ENCODE assay signal across 9 cellular contexts in genomic region chr6:31857774-31858173, GRCh38. TPM values are rescaled to one million over a fixed set of nuclear protein-coding genes. Genes with fewer than 3 reads are reported as not detected.
DNase-seq lines count a peak whose midpoint lies in the region; ATAC-seq, FAIRE-seq and TF ChIP-seq lines count a peak whose summit lies in the region.
"Not testable (repeated sequence)": the region's sequence is repeated elsewhere in the genome, so short reads cannot be mapped to it uniquely, and the experiment has no call there.
"Had no signal": no experiment of that assay in that cellular context is flagged by ENCODE, and none has a peak within 500 bp of the region (broad histone marks: within the 10 kb centered on the region; RNA-seq: fewer than 3 reads in every experiment).

No MANE protein-coding gene starts in this region.

- TF ChIP-seq CTCF in RWPE1 (conservative IDR thresholded peaks at IDR 0.05; ENCODE audit: low read depth); activated CD8-positive, alpha-beta T cell treated with anti-CD3 and anti-CD28 coated beads for 36 hours (IDR thresholded peaks at IDR 0.05); astrocyte (IDR thresholded peaks at IDR 0.05; ENCODE audit: insufficient read depth, low read depth, low read length); natural killer cell (IDR thresholded peaks at IDR 0.05); neural crest cell (conservative IDR thresholded peaks at IDR 0.05); thyroid gland (IDR thresholded peaks at IDR 0.05): not testable (repeated sequence)

- H3K27ac Mint-ChIP-seq in activated CD8-positive, alpha-beta T cell treated with anti-CD3 and anti-CD28 coated beads for 36 hours = peak overlapping the region; percentile 2
- H3K27ac Mint-ChIP-seq in astrocyte (ENCODE audit: unreplicated experiment); neural crest cell (ENCODE audit: unreplicated experiment): not testable (repeated sequence)
- H3K27ac Mint-ChIP-seq in central memory CD8-positive, alpha-beta T cell (ENCODE audit: low read depth) = peak overlapping the region; percentile 44
- H3K27ac Mint-ChIP-seq in natural killer cell = peak overlapping the region in 1 of 2 donors; percentile 16

- not testable (repeated sequence) for H3K27me3 Mint-ChIP-seq in activated CD8-positive, alpha-beta T cell treated with anti-CD3 and anti-CD28 coated beads for 36 hours; astrocyte (ENCODE audit: low read depth, unreplicated experiment); central memory CD8-positive, alpha-beta T cell; natural killer cell (ENCODE audit: low read depth in 2 of 2); neural crest cell (ENCODE audit: low read depth)

- not testable (repeated sequence) for H3K4me1 Mint-ChIP-seq in activated CD8-positive, alpha-beta T cell treated with anti-CD3 and anti-CD28 coated beads for 36 hours (ENCODE audit: low read depth); astrocyte (ENCODE audit: low read depth, unreplicated experiment)
- peaks cover 17% of the 10 kb centered on the region for H3K4me1 Mint-ChIP-seq in central memory CD8-positive, alpha-beta T cell
- peaks cover 16 to 17% of the 10 kb centered on the region in 2 donors for H3K4me1 Mint-ChIP-seq in natural killer cell
- H3K4me1 Mint-ChIP-seq in neural crest cell = peaks cover 12% of the 10 kb centered on the region

- ATAC-seq in activated CD8-positive, alpha-beta T cell treated with anti-CD3 and anti-CD28 coated beads for 36 hours; central memory CD8-positive, alpha-beta T cell (replicated peaks; ENCODE audit: extremely low read depth, poor library complexity, severe bottlenecking); natural killer cell: not testable (repeated sequence)

- H3K36me3 Mint-ChIP-seq in activated CD8-positive, alpha-beta T cell treated with anti-CD3 and anti-CD28 coated beads for 36 hours (ENCODE audit: low read depth); natural killer cell: not testable (repeated sequence)
- H3K36me3 Mint-ChIP-seq in astrocyte (ENCODE audit: low read depth, unreplicated experiment) = peaks cover 18% of the 10 kb centered on the region
- peaks cover 28% of the 10 kb centered on the region for H3K36me3 Mint-ChIP-seq in central memory CD8-positive, alpha-beta T cell (ENCODE audit: insufficient read depth)
- H3K36me3 Mint-ChIP-seq in neural crest cell (ENCODE audit: low read depth) = peaks cover 17% of the 10 kb centered on the region

- not testable (repeated sequence) for TF ChIP-seq POLR2A in thyroid gland (IDR thresholded peaks at IDR 0.05)

- CTCF ChIA-PET in RWPE1 (lab: Yijun Ruan, JAX) = not testable (repeated sequence)
- CTCF ChIA-PET in activated CD8-positive, alpha-beta T cell treated with anti-CD3 and anti-CD28 coated beads for 36 hours (lab: Charles Lee) = interaction anchor here (1.2 kb wide), 1 partner anchor 94 kb away, joined by 3 read pairs; no protein-coding TSS in a partner anchor

- FAIRE-seq in astrocyte (lab: Jason Lieb, UNC) = not testable (repeated sequence)

- 43 to 66% methylated on average over 7 to 8 of the region's 8 CpGs for WGBS in thyroid gland, 2 donors

- DNase-seq in RWPE1 (ENCODE audit: low spot score); activated CD8-positive, alpha-beta T cell treated with anti-CD3 and anti-CD28 coated beads for 36 hours; astrocyte (ENCODE audit: low read depth); central memory CD8-positive, alpha-beta T cell (ENCODE audit: low spot score in 2 of 2); natural killer cell; neural crest cell (ENCODE audit: low read depth, low spot score): not testable (repeated sequence)
- DNase-seq in thyroid gland = peak; percentile 72 to 76

- peaks cover 10% of the 10 kb centered on the region for H4K20me1 ChIP-seq in astrocyte (ENCODE audit: insufficient read depth, low read length)

- POLR2A ChIA-PET in RWPE1 (lab: Yijun Ruan, JAX; ENCODE audit: low non-redundant PET) = not testable (repeated sequence)
- POLR2A ChIA-PET in activated CD8-positive, alpha-beta T cell treated with anti-CD3 and anti-CD28 coated beads for 36 hours (lab: Charles Lee) = interaction anchor here (1.2 to 1.3 kb wide), 2 partner anchors 18 to 21 kb away, joined by 3 read pairs; no protein-coding TSS in a partner anchor

- not testable (repeated sequence) for H3K4me3 ChIP-seq in astrocyte (ENCODE audit: insufficient read depth, low read depth, low read length); thyroid gland (replicated peaks in 1 of 3)

- not testable (repeated sequence) for H3K36me3 ChIP-seq in astrocyte (ENCODE audit: insufficient read depth, low read length)
- H3K36me3 ChIP-seq in thyroid gland = peaks cover 14 to 23% of the 10 kb centered on the region in 2 donors

- peak overlapping the region; percentile 7; the same call in 1 of the 2 replicates for H3K27ac ChIP-seq in RWPE1
- H3K27ac ChIP-seq in astrocyte (ENCODE audit: low read depth, low read length) = not testable (repeated sequence)
- peak overlapping the region in 1 of 3 donors; percentile 58 for H3K27ac ChIP-seq in thyroid gland

- not testable (repeated sequence) for H2AFZ ChIP-seq in astrocyte (ENCODE audit: low read depth, low read length)

- H3K9me3 ChIP-seq in astrocyte (ENCODE audit: insufficient read depth, low read depth, low read length); thyroid gland: not testable (repeated sequence)

- not testable (repeated sequence) for H3K4me2 ChIP-seq in astrocyte (ENCODE audit: low read length)

- H3K4me1 ChIP-seq in astrocyte (ENCODE audit: insufficient read depth, low read length); thyroid gland: not testable (repeated sequence)

- not testable (repeated sequence) for H3K9me3 Mint-ChIP-seq in activated CD8-positive, alpha-beta T cell treated with anti-CD3 and anti-CD28 coated beads for 36 hours; astrocyte (ENCODE audit: unreplicated experiment); central memory CD8-positive, alpha-beta T cell; natural killer cell; neural crest cell

- not testable (repeated sequence) for H3K9ac ChIP-seq in astrocyte (ENCODE audit: low read length)

- intact Hi-C loops in activated CD8-positive, alpha-beta T cell treated with anti-CD3 and anti-CD28 coated beads for 36 hours (cut with micrococcal nuclease); natural killer cell (cut with micrococcal nuclease); thyroid gland (cut with DNase I): not testable (repeated sequence)

- not testable (repeated sequence) for H3K27me3 ChIP-seq in astrocyte (ENCODE audit: insufficient read depth, low read length); thyroid gland

- H3K4me3 Mint-ChIP-seq in activated CD8-positive, alpha-beta T cell treated with anti-CD3 and anti-CD28 coated beads for 36 hours; central memory CD8-positive, alpha-beta T cell: not testable (repeated sequence)
- H3K4me3 Mint-ChIP-seq in astrocyte (ENCODE audit: unreplicated experiment) = peak overlapping the region; percentile 60
- peak overlapping the region; percentile 22 for H3K4me3 Mint-ChIP-seq in natural killer cell
- peak overlapping the region; percentile 1 for H3K4me3 Mint-ChIP-seq in neural crest cell

- H3K79me2 ChIP-seq in astrocyte (ENCODE audit: insufficient read depth, low read length) = peaks cover 13% of the 10 kb centered on the region

RNA-seq across cellular contexts. Expression of gene NEU1, which starts 4.8 kb away (rescaled TPM):
- total RNA-seq in activated CD8-positive, alpha-beta T cell treated with anti-CD3 and anti-CD28 coated beads for 36 hours = 1 to 10 TPM; 8.7 to 9.8 TPM
- total RNA-seq in astrocyte (45.0 and 47.3 TPM in 2 replicates), natural killer cell (10 to 100 TPM; 36.1 to 69.6 (median 51.5) TPM), neural crest cell (46.3 and 49.9 TPM in 2 replicates), thyroid gland (10 to 100 TPM; 54.4 to 98.1 (median 65.9) TPM)

RNA-seq across cellular contexts. Expression of gene SLC44A4, which starts 21.0 kb away (rescaled TPM):
- total RNA-seq in activated CD8-positive, alpha-beta T cell treated with anti-CD3 and anti-CD28 coated beads for 36 hours = not detected
- total RNA-seq in astrocyte = 0.23 and 0.29 TPM in 2 replicates
- under 1 TPM in 1 of 3 donors, not detected in 2; 0.48 TPM for total RNA-seq in natural killer cell
- 0.32 and 0.84 TPM in 2 replicates for total RNA-seq in neural crest cell
- 10 to 100 TPM in 2 of 4 donors, 1 to 10 TPM in 2; 1.6 to 16.2 (median 7.7) TPM for total RNA-seq in thyroid gland
- total RNA-seq: A172, B cell had no signal

RNA-seq across cellular contexts. Expression of gene HSPA1B, which starts 30.2 kb away (rescaled TPM):
- total RNA-seq in activated CD8-positive, alpha-beta T cell treated with anti-CD3 and anti-CD28 coated beads for 36 hours = 10 to 100 TPM; 50.4 to 50.8 TPM
- total RNA-seq in astrocyte (64.9 and 77.2 TPM in 2 replicates), natural killer cell (100 to 1,000 TPM in 1 of 3 donors, 10 to 100 TPM in 1, 1 to 10 TPM in 1; 8.5 to 112 (median 15.3) TPM), neural crest cell (78.5 and 82.5 TPM in 2 replicates), thyroid gland (100 to 1,000 TPM; 194 to 330 (median 256) TPM)

RNA-seq across cellular contexts. Expression of gene EHMT2, which starts 39.7 kb away (rescaled TPM):
- total RNA-seq in activated CD8-positive, alpha-beta T cell treated with anti-CD3 and anti-CD28 coated beads for 36 hours = 10 to 100 TPM; 55.4 to 56.8 TPM
- 32.6 and 35.8 TPM in 2 replicates for total RNA-seq in astrocyte
- total RNA-seq in natural killer cell = 10 to 100 TPM; 49.3 to 56.6 (median 55.8) TPM
- 202 and 205 TPM in 2 replicates for total RNA-seq in neural crest cell
- total RNA-seq in thyroid gland = 10 to 100 TPM; 26.9 to 47.7 (median 38.7) TPM

RNA-seq across cellular contexts. Expression of gene HSPA1A, which starts 42.4 kb away (rescaled TPM):
- 10 to 100 TPM; 36.6 to 37.8 TPM for total RNA-seq in activated CD8-positive, alpha-beta T cell treated with anti-CD3 and anti-CD28 coated beads for 36 hours
- 52.6 and 52.7 TPM in 2 replicates for total RNA-seq in astrocyte
- total RNA-seq in natural killer cell = 10 to 100 TPM; 24.4 to 34.6 (median 34.5) TPM
- total RNA-seq in neural crest cell = 70.3 and 72.3 TPM in 2 replicates
- 100 to 1,000 TPM; 148 to 320 (median 190) TPM for total RNA-seq in thyroid gland
